Comparison of ENCODE assay signal across 28 cellular contexts in genomic region chr2:24950100-24950499, GRCh38.
"Had no signal": no experiment of that assay in that cellular context is flagged by ENCODE, and none has a peak within 500 bp of the region (broad histone marks: within the 10 kb centered on the region; RNA-seq: fewer than 3 reads in every experiment).

No MANE protein-coding gene starts in this region.

- FAIRE-seq: endometrium, islet of Langerhans, keratinocyte had no signal

- H3K4me1 Mint-ChIP-seq: endodermal cell, mesothelial cell of epicardium, naive B cell had no signal

- H3K4me1 ChIP-seq: colonic mucosa, esophagus squamous epithelium, gastrocnemius medialis, left lung, lower lobe of right lung had no signal

- H3K27ac ChIP-seq: colonic mucosa, epithelial cell of prostate, esophagus squamous epithelium, gastrocnemius medialis, heart right ventricle, left lung, lower lobe of right lung had no signal

- H3K9me3 Mint-ChIP-seq: effector memory CD8-positive, alpha-beta T cell had no signal

- H3K4me3 Mint-ChIP-seq: dendritic cell treated with granulocyte-macrophage colony-stimulating factor and Interleukin-4, amounts not matched to agents 40 ng/mL and 50 ng/mL, for 4 days; effector memory CD8-positive, alpha-beta T cell; endodermal cell; mesothelial cell of epicardium; naive B cell had no signal

- H3K27ac Mint-ChIP-seq: dendritic cell treated with granulocyte-macrophage colony-stimulating factor and Interleukin-4, amounts not matched to agents 40 ng/mL and 50 ng/mL, for 4 days; effector memory CD8-positive, alpha-beta T cell; endodermal cell; mesothelial cell of epicardium had no signal

- H3K9me3 ChIP-seq: colonic mucosa, gastrocnemius medialis had no signal

- H3K27me3 Mint-ChIP-seq: dendritic cell treated with granulocyte-macrophage colony-stimulating factor and Interleukin-4, amounts not matched to agents 40 ng/mL and 50 ng/mL, for 4 days; effector memory CD8-positive, alpha-beta T cell; naive B cell had no signal

- H3K27me3 ChIP-seq: colonic mucosa, esophagus squamous epithelium, gastrocnemius medialis, heart right ventricle, left lung had no signal

- H3K36me3 ChIP-seq: colonic mucosa had no signal

- DNase-seq: colonic mucosa; cortex of kidney; effector CD8-positive, alpha-beta T cell; effector memory CD8-positive, alpha-beta T cell; endodermal cell; erythroblast; esophagus squamous epithelium; foreskin fibroblast; foreskin melanocyte; gastrocnemius medialis; glutamatergic neuron; head of caudate nucleus; heart right ventricle; hippocampal formation; left cardiac atrium; left lung; left ventricle myocardium superior; lower lobe of right lung; mesenchymal stem cell; mucosa of descending colon; naive B cell had no signal

- H3K4me3 ChIP-seq: colonic mucosa, esophagus squamous epithelium, gastrocnemius medialis, heart right ventricle, left lung, lower lobe of right lung, mucosa of descending colon had no signal

- ATAC-seq: effector memory CD8-positive, alpha-beta T cell; esophagus mucosa; gastrocnemius medialis; heart right ventricle; left cardiac atrium; left lung; left ventricle myocardium superior; lower lobe of right lung; mucosa of descending colon had no signal
